In the genomic region with DNA sequence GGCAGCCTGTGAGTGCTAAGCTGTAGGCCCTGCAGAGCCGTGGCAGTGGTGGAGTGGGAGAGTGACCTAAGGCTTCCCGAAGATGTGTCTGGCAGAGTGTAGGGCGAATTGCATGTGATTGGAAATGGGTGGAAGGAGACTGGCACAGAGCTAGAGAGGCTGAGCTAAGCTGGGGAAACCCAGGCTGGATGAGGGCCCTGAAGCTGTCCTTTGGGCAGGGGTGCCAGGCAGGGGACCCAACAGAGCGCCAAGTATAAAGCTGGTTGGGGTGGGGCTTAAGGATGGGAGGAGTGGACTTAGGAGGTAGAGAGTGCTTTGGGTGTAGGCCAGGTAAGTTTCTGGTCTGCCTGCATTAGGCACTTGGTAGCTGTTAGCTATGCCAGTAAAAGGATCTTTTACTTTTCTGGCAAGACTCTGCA, we compare ENCODE assay signal across 10 cellular contexts. TPM values are rescaled to one million over a fixed set of nuclear protein-coding genes. Genes with fewer than 3 reads are reported as not detected.
DNase-seq lines count a peak whose midpoint lies in the region; ATAC-seq and TF ChIP-seq lines count a peak whose summit lies in the region.
"Had no signal": no experiment of that assay in that cellular context is flagged by ENCODE, and none has a peak within 500 bp of the region (broad histone marks: within the 10 kb centered on the region; RNA-seq: fewer than 3 reads in every experiment).

No MANE protein-coding gene starts in this region.

- TF ChIP-seq POLR2A in body of pancreas (IDR thresholded peaks at IDR 0.05) = no peak
- TF ChIP-seq POLR2A in suprapubic skin (IDR thresholded peaks at IDR 0.05) = no peak

- ATAC-seq in activated CD4-positive, alpha-beta T cell treated with anti-CD3 and anti-CD28 coated beads for 36 hours = no peak
- peak; percentile 28 for ATAC-seq in body of pancreas
- peak; percentile 59 to 69 for ATAC-seq in lower lobe of right lung

- H3K4me3 Mint-ChIP-seq in activated CD4-positive, alpha-beta T cell treated with anti-CD3 and anti-CD28 coated beads for 36 hours = no peak overlapping the region
- no peak overlapping the region for H3K4me3 Mint-ChIP-seq in activated CD4-positive, alpha-beta T cell treated with anti-CD3 and anti-CD28 coated beads, Interleukin-2, amount 10 ng/mL, durations not matched to agents 7 days and 5 days

- DNase-seq in activated CD4-positive, alpha-beta T cell treated with anti-CD3 and anti-CD28 coated beads for 36 hours = no peak
- DNase-seq in activated CD4-positive, alpha-beta T cell treated with anti-CD3 and anti-CD28 coated beads, Interleukin-2, amount 10 ng/mL, durations not matched to agents 7 days and 5 days = no peak
- DNase-seq in body of pancreas (peak in 2 of 4 donors; percentile 12 to 23), lower lobe of right lung (no peak), suprapubic skin (ENCODE audit: low spot score in 2 of 2) (no peak), HUDEP-2 (lab: John Stamatoyannopoulos, UW; ENCODE audit: unreplicated experiment in 76 of 76) (no peak), UCSD-AML1 (lab: John Stamatoyannopoulos, UW; ENCODE audit: unreplicated experiment) (no peak), D341Med (ENCODE audit: low spot score) (no peak)
- DNase-seq: 8988T, NCI-H1436 had no signal

- no peaks in the 10 kb centered on the region for H3K36me3 Mint-ChIP-seq in activated CD4-positive, alpha-beta T cell treated with anti-CD3 and anti-CD28 coated beads for 36 hours (ENCODE audit: low read depth)
- H3K36me3 Mint-ChIP-seq in activated CD4-positive, alpha-beta T cell treated with anti-CD3 and anti-CD28 coated beads, Interleukin-2, amount 10 ng/mL, durations not matched to agents 7 days and 5 days (ENCODE audit: low read depth) = no peaks in the 10 kb centered on the region

- H3K27me3 ChIP-seq in body of pancreas (no peaks in the 10 kb centered on the region), lower lobe of right lung (ENCODE audit: low read depth) (no peaks in the 10 kb centered on the region), suprapubic skin (no peaks in the 10 kb centered on the region)

- H3K4me3 ChIP-seq in body of pancreas (no peak overlapping the region), lower lobe of right lung (no peak overlapping the region), suprapubic skin (peak overlapping the region; percentile 19)

- no peaks in the 10 kb centered on the region for H3K9me3 ChIP-seq in body of pancreas
- no peaks in the 10 kb centered on the region for H3K9me3 ChIP-seq in lower lobe of right lung
- no peaks in the 10 kb centered on the region for H3K9me3 ChIP-seq in suprapubic skin

- H3K36me3 ChIP-seq in body of pancreas (replicated peaks in 1 of 2; ENCODE audit: insufficient read depth in 1 of 2, low read depth in 2 of 2) = no peaks in the 10 kb centered on the region
- H3K36me3 ChIP-seq in lower lobe of right lung = no peaks in the 10 kb centered on the region
- H3K36me3 ChIP-seq in suprapubic skin = no peaks in the 10 kb centered on the region

- H3K4me1 ChIP-seq in body of pancreas (peaks cover 62% of the 10 kb centered on the region), lower lobe of right lung (peaks cover 23% of the 10 kb centered on the region), suprapubic skin (peaks cover 46% of the 10 kb centered on the region)

- intact Hi-C loops in activated CD4-positive, alpha-beta T cell treated with anti-CD3 and anti-CD28 coated beads for 36 hours (cut with DNase I, micrococcal nuclease) = loop anchor here in 1 of 2 experiments (10.0 kb wide), 1 partner anchor 617 kb away; no protein-coding TSS in a partner anchor
- intact Hi-C loops in body of pancreas (cut with DNase I) = no loop called here
- intact Hi-C loops in lower lobe of right lung (cut with DNase I) = no loop called here

- H3K27ac ChIP-seq in body of pancreas = peak overlapping the region in 3 of 4 donors; percentile 40 to 67 (median 61)
- no peak overlapping the region for H3K27ac ChIP-seq in lower lobe of right lung
- peak overlapping the region; percentile 89 for H3K27ac ChIP-seq in suprapubic skin

- WGBS in body of pancreas, 2 donors = 52% methylated on average over 4 of the region's 4 CpGs
- WGBS in suprapubic skin = 33% methylated on average over 4 of the region's 4 CpGs

- TF ChIP-seq CTCF in body of pancreas (IDR thresholded peaks at IDR 0.05) = no peak
- no peak for TF ChIP-seq CTCF in lower lobe of right lung (IDR thresholded peaks at IDR 0.05)
- TF ChIP-seq CTCF in suprapubic skin (IDR thresholded peaks at IDR 0.05) = no peak

- H3K9me3 Mint-ChIP-seq in activated CD4-positive, alpha-beta T cell treated with anti-CD3 and anti-CD28 coated beads for 36 hours (ENCODE audit: low read depth) = no peaks in the 10 kb centered on the region
- H3K9me3 Mint-ChIP-seq in activated CD4-positive, alpha-beta T cell treated with anti-CD3 and anti-CD28 coated beads, Interleukin-2, amount 10 ng/mL, durations not matched to agents 7 days and 5 days = no peaks in the 10 kb centered on the region

- CTCF ChIA-PET in activated CD4-positive, alpha-beta T cell treated with anti-CD3 and anti-CD28 coated beads for 36 hours (lab: Charles Lee) = interaction anchor here (1.5 kb wide), 1 partner anchor 51 kb away, joined by 4 read pairs; no protein-coding TSS in a partner anchor
- CTCF ChIA-PET in activated CD4-positive, alpha-beta T cell treated with anti-CD3 and anti-CD28 coated beads, Interleukin-2, amount 10 ng/mL, durations not matched to agents 7 days and 5 days (lab: Charles Lee) = interaction anchor here (0.6 to 1.1 kb wide), 2 partner anchors 11 to 450 kb away, joined by 3 to 4 read pairs; no protein-coding TSS in a partner anchor

- POLR2A ChIA-PET in activated CD4-positive, alpha-beta T cell treated with anti-CD3 and anti-CD28 coated beads for 36 hours (lab: Charles Lee) = interaction anchor here (0.6 to 0.7 kb wide), 3 partner anchors 14 to 483 kb away, joined by 3 to 5 read pairs (median 4); no protein-coding TSS in a partner anchor
- POLR2A ChIA-PET in activated CD4-positive, alpha-beta T cell treated with anti-CD3 and anti-CD28 coated beads, Interleukin-2, amount 10 ng/mL, durations not matched to agents 7 days and 5 days (lab: Charles Lee) = interaction anchor here (0.6 kb wide), 1 partner anchor 96 kb away, joined by 3 read pairs; no protein-coding TSS in a partner anchor

- H3K27ac Mint-ChIP-seq in activated CD4-positive, alpha-beta T cell treated with anti-CD3 and anti-CD28 coated beads for 36 hours = peak overlapping the region; percentile 9
- H3K27ac Mint-ChIP-seq in activated CD4-positive, alpha-beta T cell treated with anti-CD3 and anti-CD28 coated beads, Interleukin-2, amount 10 ng/mL, durations not matched to agents 7 days and 5 days = no peak overlapping the region

- peaks cover 58% of the 10 kb centered on the region for H3K4me1 Mint-ChIP-seq in activated CD4-positive, alpha-beta T cell treated with anti-CD3 and anti-CD28 coated beads for 36 hours
- peaks cover 27% of the 10 kb centered on the region for H3K4me1 Mint-ChIP-seq in activated CD4-positive, alpha-beta T cell treated with anti-CD3 and anti-CD28 coated beads, Interleukin-2, amount 10 ng/mL, durations not matched to agents 7 days and 5 days

- no peaks in the 10 kb centered on the region for H3K27me3 Mint-ChIP-seq in activated CD4-positive, alpha-beta T cell treated with anti-CD3 and anti-CD28 coated beads for 36 hours
- H3K27me3 Mint-ChIP-seq in activated CD4-positive, alpha-beta T cell treated with anti-CD3 and anti-CD28 coated beads, Interleukin-2, amount 10 ng/mL, durations not matched to agents 7 days and 5 days = no peaks in the 10 kb centered on the region

- no peak for TF ChIP-seq EP300 in suprapubic skin (IDR thresholded peaks at IDR 0.05)

RNA-seq across cellular contexts. Expression of a gene that starts 47.9 kb away (rescaled TPM):
- 10 to 100 TPM; 18.2 to 24.8 TPM for total RNA-seq in activated CD4-positive, alpha-beta T cell treated with anti-CD3 and anti-CD28 coated beads for 36 hours
- 10 to 100 TPM; 24.7 to 35.7 TPM for total RNA-seq in activated CD4-positive, alpha-beta T cell treated with anti-CD3 and anti-CD28 coated beads, Interleukin-2, amount 10 ng/mL, durations not matched to agents 7 days and 5 days
- total RNA-seq in body of pancreas (10 to 100 TPM; 12.2 to 15.5 TPM), lower lobe of right lung (26.2 TPM), suprapubic skin (10 to 100 TPM; 27.3 to 39.4 (median 33.0) TPM)
